In genomic region chr5:86909896-86910295, GRCh38 we compare ENCODE assay signal across 14 cellular contexts.
DNase-seq lines count a peak whose midpoint lies in the region; ATAC-seq and TF ChIP-seq lines count a peak whose summit lies in the region.
"Had no signal": no experiment of that assay in that cellular context is flagged by ENCODE, and none has a peak within 500 bp of the region (broad histone marks: within the 10 kb centered on the region; RNA-seq: fewer than 3 reads in every experiment).

No MANE protein-coding gene starts in this region.

- H3K27ac Mint-ChIP-seq in activated CD8-positive, alpha-beta memory T cell treated with anti-CD3 and anti-CD28 coated beads, Interleukin-2, amount 10 ng/mL, durations not matched to agents 7 days and 5 days: no peak overlapping the region
- H3K27ac Mint-ChIP-seq in neural progenitor cell: no peak overlapping the region

- H3K4me3 Mint-ChIP-seq in activated CD8-positive, alpha-beta memory T cell treated with anti-CD3 and anti-CD28 coated beads, Interleukin-2, amount 10 ng/mL, durations not matched to agents 7 days and 5 days: no peak overlapping the region
- H3K4me3 Mint-ChIP-seq in neural progenitor cell: no peak overlapping the region

- H3K9me2 ChIP-seq in neural cell (ENCODE audit: insufficient read depth, low read length): no peaks in the 10 kb centered on the region

- no peaks in the 10 kb centered on the region for H3K4me1 Mint-ChIP-seq in activated CD8-positive, alpha-beta memory T cell treated with anti-CD3 and anti-CD28 coated beads, Interleukin-2, amount 10 ng/mL, durations not matched to agents 7 days and 5 days
- H3K4me1 Mint-ChIP-seq in neural progenitor cell: no peaks in the 10 kb centered on the region

- TF ChIP-seq CTCF in neural cell (IDR thresholded peaks at IDR 0.05; ENCODE audit: poor library complexity, severe bottlenecking) (no peak), neural progenitor cell (IDR thresholded peaks at IDR 0.05) (no peak)

- H3K4me2 ChIP-seq in neural cell (ENCODE audit: low read length) (peak overlapping the region; percentile 37), neural progenitor cell (no peak overlapping the region)

- TF ChIP-seq EP300 in neural cell (conservative IDR thresholded peaks at IDR 0.05; ENCODE audit: poor library complexity, severe bottlenecking): no peak

- H3K79me2 ChIP-seq in neural cell (replicated peaks; ENCODE audit: insufficient read depth, low read length): no peaks in the 10 kb centered on the region
- H3K79me2 ChIP-seq in neural progenitor cell (ENCODE audit: low read depth): no peaks in the 10 kb centered on the region

- DNase-seq in COLO829 (ENCODE audit: low spot score) (peak; percentile 10), NCI-H226 (peak; percentile 90), dedifferentiated amniotic fluid mesenchymal stem cell (ENCODE audit: extremely low spot score) (peak; percentile 49), neural progenitor cell (ENCODE audit: low spot score) (no peak), activated gamma-delta T cell treated with Interleukin-2 at 50 U/mL for 16 hours (no peak)
- no peak for DNase-seq in activated CD8-positive, alpha-beta memory T cell treated with anti-CD3 and anti-CD28 coated beads, Interleukin-2, amount 10 ng/mL, durations not matched to agents 7 days and 5 days
- DNase-seq: brain microvascular endothelial cell, NCI-H1092, NCI-H524, SHP77 treated with DMSO at 0.1 percent for 48 hours, substantia nigra had no signal

- H3K27me3 Mint-ChIP-seq in activated CD8-positive, alpha-beta memory T cell treated with anti-CD3 and anti-CD28 coated beads, Interleukin-2, amount 10 ng/mL, durations not matched to agents 7 days and 5 days: peaks cover 39% of the 10 kb centered on the region
- peaks cover 2% of the 10 kb centered on the region for H3K27me3 Mint-ChIP-seq in neural progenitor cell (ENCODE audit: insufficient read depth, low read depth)

- H3K9me3 Mint-ChIP-seq in activated CD8-positive, alpha-beta memory T cell treated with anti-CD3 and anti-CD28 coated beads, Interleukin-2, amount 10 ng/mL, durations not matched to agents 7 days and 5 days (ENCODE audit: low read depth): no peaks in the 10 kb centered on the region
- H3K9me3 Mint-ChIP-seq in neural progenitor cell: no peaks in the 10 kb centered on the region

- H3F3A ChIP-seq in neural cell (ENCODE audit: insufficient read depth, low read length, poor library complexity, severe bottlenecking) (peaks cover 2% of the 10 kb centered on the region), neural progenitor cell (ENCODE audit: low read depth) (no peaks in the 10 kb centered on the region)

- ATAC-seq in activated CD8-positive, alpha-beta memory T cell treated with anti-CD3 and anti-CD28 coated beads, Interleukin-2, amount 10 ng/mL, durations not matched to agents 7 days and 5 days: no peak
- no peak for ATAC-seq in GM19328 (IDR thresholded peaks at IDR 0.05; ENCODE audit: unreplicated experiment)

- H3K27me3 ChIP-seq in neural cell (ENCODE audit: insufficient read depth, low read depth, low read length): no peaks in the 10 kb centered on the region
- H3K27me3 ChIP-seq in neural progenitor cell: no peaks in the 10 kb centered on the region
- H3K27me3 ChIP-seq: brain microvascular endothelial cell had no signal

- no peaks in the 10 kb centered on the region for H3K4me1 ChIP-seq in neural progenitor cell

- no peak overlapping the region for H3K4me3 ChIP-seq in neural cell (ENCODE audit: low read length)
- H3K4me3 ChIP-seq in neural progenitor cell: no peak overlapping the region

- no peak for TF ChIP-seq RAD21 in neural cell (conservative IDR thresholded peaks at IDR 0.05)

- H4K20me1 ChIP-seq in neural cell (ENCODE audit: insufficient read depth) (no peaks in the 10 kb centered on the region), neural progenitor cell (ENCODE audit: low read depth) (no peaks in the 10 kb centered on the region)

- H3K9ac ChIP-seq in neural cell (ENCODE audit: low read length): no peak overlapping the region
- no peak overlapping the region for H3K9ac ChIP-seq in neural progenitor cell

- H2AFZ ChIP-seq in neural cell (ENCODE audit: low read depth, low read length): no peak overlapping the region
- no peak overlapping the region for H2AFZ ChIP-seq in neural progenitor cell (replicated peaks)

- H3K27ac ChIP-seq in neural cell (ENCODE audit: low read length) (no peak overlapping the region), neural progenitor cell (no peak overlapping the region)
- H3K27ac ChIP-seq: brain microvascular endothelial cell, VCaP had no signal

- H3K36me3 Mint-ChIP-seq in activated CD8-positive, alpha-beta memory T cell treated with anti-CD3 and anti-CD28 coated beads, Interleukin-2, amount 10 ng/mL, durations not matched to agents 7 days and 5 days: no peaks in the 10 kb centered on the region
- no peaks in the 10 kb centered on the region for H3K36me3 Mint-ChIP-seq in neural progenitor cell

- H3K9me3 ChIP-seq in neural cell (ENCODE audit: low read length): no peaks in the 10 kb centered on the region
- H3K9me3 ChIP-seq in neural progenitor cell (ENCODE audit: low read depth): no peaks in the 10 kb centered on the region

- no peaks in the 10 kb centered on the region for H3K36me3 ChIP-seq in neural cell (ENCODE audit: insufficient read depth, low read length)
- H3K36me3 ChIP-seq in neural progenitor cell: no peaks in the 10 kb centered on the region
- H3K36me3 ChIP-seq: brain microvascular endothelial cell had no signal

- CTCF ChIA-PET in activated CD8-positive, alpha-beta memory T cell treated with anti-CD3 and anti-CD28 coated beads, Interleukin-2, amount 10 ng/mL, durations not matched to agents 7 days and 5 days (lab: Charles Lee): interaction anchor here (1.4 kb wide), 1 partner anchor 29 kb away, joined by 3 read pairs; no protein-coding TSS in a partner anchor

TF ChIP-seq in neural cell, 6 proteins besides CTCF, POLR2A, EP300 and RAD21:
- TF ChIP-seq MXI1 (conservative IDR thresholded peaks at IDR 0.05; ENCODE audit: poor library complexity, severe bottlenecking) (no peak), SMC3 (conservative IDR thresholded peaks at IDR 0.05; ENCODE audit: poor library complexity) (no peak), EZH2 (IDR thresholded peaks at IDR 0.05; ENCODE audit: borderline replicate concordance, insufficient read depth, low read length, poor library complexity, severe bottlenecking) (no peak), TAF1 (IDR thresholded peaks at IDR 0.05; ENCODE audit: low read depth) (no peak), REST (IDR thresholded peaks at IDR 0.05; ENCODE audit: borderline replicate concordance) (no peak), POLR2AphosphoS5 (IDR thresholded peaks at IDR 0.05) (no peak)

Comparison
In these comparisons a context has a peak if more than half of its experiments do, and no peak if none do; other contexts are left out.
1. DNase-seq: peak in COLO829 (single experiment), NCI-H226 (single experiment) and dedifferentiated amniotic fluid mesenchymal stem cell (single experiment); none in activated CD8-positive, alpha-beta memory T cell treated with anti-CD3 and anti-CD28 coated beads, Interleukin-2, amount 10 ng/mL, durations not matched to agents 7 days and 5 days (single experiment), neural progenitor cell (single experiment) and activated gamma-delta T cell treated with Interleukin-2 at 50 U/mL for 16 hours (single experiment).